Comparison of ENCODE assay signal across 8 cellular contexts in the genomic region with DNA sequence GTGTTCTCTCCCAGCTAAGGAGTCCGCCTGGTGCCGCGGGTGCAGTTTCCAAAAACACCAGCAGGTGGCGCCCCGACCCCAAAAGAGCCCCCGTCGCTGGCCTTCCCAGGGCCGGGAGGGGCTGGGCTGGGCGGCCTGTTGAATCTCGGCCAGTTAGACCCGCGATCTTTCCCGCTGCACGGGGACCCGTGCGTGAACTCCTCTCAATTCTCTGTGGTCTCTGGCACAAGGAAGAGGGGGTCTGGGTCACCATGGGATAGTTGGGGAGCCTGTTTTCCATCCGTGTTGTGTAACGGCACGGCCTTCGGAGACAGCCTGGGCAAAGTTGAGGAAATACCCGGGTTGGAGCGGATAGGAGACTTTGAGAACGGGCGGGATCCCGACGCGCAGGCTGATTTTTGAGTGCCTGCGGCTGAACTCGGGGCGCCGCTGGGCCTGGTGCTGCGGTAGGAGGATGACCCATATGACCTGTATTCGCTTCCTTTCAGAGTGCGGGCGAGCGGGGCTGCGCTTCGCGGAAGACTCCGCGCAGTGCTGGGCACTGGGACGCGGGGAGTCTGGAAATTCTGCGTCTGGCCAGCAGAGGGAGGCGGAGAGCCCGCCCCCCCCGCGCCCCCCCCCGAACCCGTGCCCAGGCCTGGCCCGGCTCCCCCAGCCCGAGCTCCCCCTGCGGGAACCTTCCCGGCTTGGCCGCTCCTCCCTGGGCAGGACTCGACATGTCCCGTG. TPM values are rescaled to one million over a fixed set of nuclear protein-coding genes. Genes with fewer than 3 reads are reported as not detected.
DNase-seq lines count a peak whose midpoint lies in the region; ATAC-seq and TF ChIP-seq lines count a peak whose summit lies in the region.

No MANE protein-coding gene starts in this region.

- ATAC-seq in GM18499 (IDR thresholded peaks at IDR 0.05; ENCODE audit: insufficient read depth, unreplicated experiment) = peak; percentile 58
- peak; percentile 67 for ATAC-seq in HG03095 (IDR thresholded peaks at IDR 0.05; ENCODE audit: unreplicated experiment)
- peak; percentile 93 for ATAC-seq in left colon

- H3K27ac ChIP-seq in 22Rv1 = no peak overlapping the region

- H3K4me3 ChIP-seq in choroid plexus epithelial cell (ENCODE audit: low read depth, low read length) = peak overlapping the region; percentile 66

- intact Hi-C loops in left colon (cut with DNase I, micrococcal nuclease) = loop anchor here (2.0 to 5.0 kb wide), 3 partner anchors 77 to 181 kb away; no protein-coding TSS in a partner anchor

- DNase-seq in NCI-H2227 treated with DMSO at 0.1 percent for 48 hours (lab: John Stamatoyannopoulos, UW) (peak; percentile 76), choroid plexus epithelial cell (ENCODE audit: low read depth) (peak; percentile 77), left colon (peak; percentile 52 to 87)
- peak; percentile 70 to 87 for DNase-seq in activated CD4-positive, alpha-beta T cell treated with anti-CD3 and anti-CD28 coated beads for 4 hours
- DNase-seq in stimulated activated CD4-positive, alpha-beta T cell treated with anti-CD3 and anti-CD28 coated beads, Interleukin-1b, Interleukin-23, amount 100 ng/mL, for 4 hours (ENCODE audit: low read depth in 2 of 2) = peak; percentile 84 to 89

- TF ChIP-seq CTCF in 22Rv1 (IDR thresholded peaks at IDR 0.05) (peak; percentile 88), choroid plexus epithelial cell (conservative IDR thresholded peaks at IDR 0.05; ENCODE audit: low read depth, low read length) (peak; percentile 91)

RNA-seq across cellular contexts. Expression of gene PSD2, which starts 7.9 kb away (rescaled TPM):
- total RNA-seq in left colon = under 1 TPM in 1 of 2 donors, not detected in 1; 0.08 TPM
